Comparison of ENCODE assay signal across 8 cellular contexts in genomic region chr1:224852901-224853568, GRCh38.
DNase-seq lines count a peak whose midpoint lies in the region; ATAC-seq and TF ChIP-seq lines count a peak whose summit lies in the region.

No MANE protein-coding gene starts in this region.

- no peaks in the 10 kb centered on the region for H3K36me3 ChIP-seq in Panc1 (ENCODE audit: control insufficient read depth, insufficient read depth, low read length)
- H3K36me3 ChIP-seq in esophagus muscularis mucosa = no peaks in the 10 kb centered on the region
- no peaks in the 10 kb centered on the region for H3K36me3 ChIP-seq in parathyroid adenoma (ENCODE audit: control insufficient read depth, insufficient read depth, low read length)

- no peak overlapping the region for H3K9ac ChIP-seq in parathyroid adenoma

- H3K79me2 ChIP-seq in parathyroid adenoma = no peaks in the 10 kb centered on the region

- no peaks in the 10 kb centered on the region for H3K27me3 ChIP-seq in CD4-positive, alpha-beta T cell (ENCODE audit: control insufficient read depth, insufficient read depth, low read length)
- H3K27me3 ChIP-seq in HL-60 (ENCODE audit: insufficient read depth, poor library complexity, severe bottlenecking) (no peaks in the 10 kb centered on the region), Panc1 (ENCODE audit: control insufficient read depth, insufficient read depth, low read length) (no peaks in the 10 kb centered on the region), esophagus muscularis mucosa (no peaks in the 10 kb centered on the region), parathyroid adenoma (ENCODE audit: control insufficient read depth, insufficient read depth, low read length) (no peaks in the 10 kb centered on the region)

- intact Hi-C loops in CD4-positive, alpha-beta T cell (cut with DNase I, micrococcal nuclease) = no loop called here
- intact Hi-C loops in Panc1 (cut with micrococcal nuclease; ENCODE audit: unreplicated experiment) (loop anchor here (1.0 to 5.0 kb wide), 3 partner anchors 146 to 339 kb away; no protein-coding TSS in a partner anchor), esophagus muscularis mucosa (cut with DNase I) (loop anchor here (2.0 kb wide), 1 partner anchor 208 kb away; no protein-coding TSS in a partner anchor)

- H3K36me3 Mint-ChIP-seq in CD4-positive, alpha-beta T cell (ENCODE audit: low read depth) = no peaks in the 10 kb centered on the region
- no peaks in the 10 kb centered on the region for H3K36me3 Mint-ChIP-seq in activated CD8-positive, alpha-beta memory T cell treated with anti-CD3 and anti-CD28 coated beads, Interleukin-2, amount 10 ng/mL, durations not matched to agents 7 days and 5 days

- no peak overlapping the region for H2AFZ ChIP-seq in parathyroid adenoma

- H3K4me1 ChIP-seq in Panc1 (ENCODE audit: control insufficient read depth, insufficient read depth, low read length) (no peaks in the 10 kb centered on the region), esophagus muscularis mucosa (no peaks in the 10 kb centered on the region), parathyroid adenoma (no peaks in the 10 kb centered on the region)

- H3K9me3 Mint-ChIP-seq in CD4-positive, alpha-beta T cell = no peaks in the 10 kb centered on the region
- H3K9me3 Mint-ChIP-seq in activated CD8-positive, alpha-beta memory T cell treated with anti-CD3 and anti-CD28 coated beads, Interleukin-2, amount 10 ng/mL, durations not matched to agents 7 days and 5 days (ENCODE audit: low read depth) = no peaks in the 10 kb centered on the region

- TF ChIP-seq POLR2A in esophagus muscularis mucosa (IDR thresholded peaks at IDR 0.05; ENCODE audit: low read depth) = no peak

- no peaks in the 10 kb centered on the region for H3K9me3 ChIP-seq in CD4-positive, alpha-beta T cell (ENCODE audit: control insufficient read depth, low read length)
- H3K9me3 ChIP-seq in Panc1 (ENCODE audit: control insufficient read depth, insufficient read depth, low read depth, low read length) = no peaks in the 10 kb centered on the region
- H3K9me3 ChIP-seq in esophagus muscularis mucosa = no peaks in the 10 kb centered on the region
- H3K9me3 ChIP-seq in parathyroid adenoma (ENCODE audit: control insufficient read depth, low read length) = no peaks in the 10 kb centered on the region

- H3K4me3 ChIP-seq in HL-60 (replicated peaks; ENCODE audit: insufficient read depth, low read length) (no peak overlapping the region), Panc1 (ENCODE audit: low read depth in 2 of 2, low read length in 2 of 2) (no peak overlapping the region), esophagus muscularis mucosa (no peak overlapping the region), parathyroid adenoma (ENCODE audit: low read depth, low read length) (no peak overlapping the region)

- no peak overlapping the region for H3K4me2 ChIP-seq in parathyroid adenoma (ENCODE audit: low read length)

- POLR2A ChIA-PET in CD4-positive, alpha-beta T cell (lab: Charles Lee) = interaction anchor here (0.6 kb wide), 1 partner anchor 292 kb away, joined by 3 read pairs; no protein-coding TSS in a partner anchor
- POLR2A ChIA-PET in Panc1 (lab: Charles Lee) = no interaction called here

- no peaks in the 10 kb centered on the region for H3K4me1 Mint-ChIP-seq in CD4-positive, alpha-beta T cell (ENCODE audit: low read depth)
- no peaks in the 10 kb centered on the region for H3K4me1 Mint-ChIP-seq in activated CD8-positive, alpha-beta memory T cell treated with anti-CD3 and anti-CD28 coated beads, Interleukin-2, amount 10 ng/mL, durations not matched to agents 7 days and 5 days

- no peak overlapping the region for H3K27ac Mint-ChIP-seq in CD4-positive, alpha-beta T cell
- H3K27ac Mint-ChIP-seq in activated CD8-positive, alpha-beta memory T cell treated with anti-CD3 and anti-CD28 coated beads, Interleukin-2, amount 10 ng/mL, durations not matched to agents 7 days and 5 days = no peak overlapping the region

- WGBS in esophagus muscularis mucosa = 38% methylated on average over 13 of the region's 13 CpGs

- H3K27ac ChIP-seq in CD4-positive, alpha-beta T cell (ENCODE audit: low read depth, low read length) = no peak overlapping the region
- H3K27ac ChIP-seq in HL-60 (replicated peaks) (no peak overlapping the region), Panc1 (ENCODE audit: low read length) (no peak overlapping the region), esophagus muscularis mucosa (replicated peaks in 1 of 4) (no peak overlapping the region), parathyroid adenoma (no peak overlapping the region)

- in situ Hi-C loops in Panc1 (cut with HindIII; ENCODE audit: low pct_unique_long_range_greater_than_20kb, low sequenced_read_pairs) = no loop called here

- no peak for DNase-seq in CD4-positive, alpha-beta T cell
- DNase-seq in HL-60 (ENCODE audit: low read depth in 1 of 2, low spot score in 1 of 2) (peak; percentile 11 to 18), Panc1 (ENCODE audit: low read depth, low spot score) (peak; percentile 53), esophagus muscularis mucosa (ENCODE audit: extremely low spot score) (no peak)
- no peak for DNase-seq in activated CD8-positive, alpha-beta memory T cell treated with anti-CD3 and anti-CD28 coated beads, Interleukin-2, amount 10 ng/mL, durations not matched to agents 7 days and 5 days
- no peak for DNase-seq in activated CD4-positive, CD25-positive, alpha-beta regulatory T cell treated with anti-CD3 and anti-CD28 coated beads, Interleukin-2, amount 50 U/mL, for 72 hours

- CTCF ChIA-PET in CD4-positive, alpha-beta T cell (lab: Charles Lee) = no interaction called here
- CTCF ChIA-PET in Panc1 (lab: Charles Lee) = interaction anchor here (1.4 kb wide), 1 partner anchor 339 kb away, joined by 6 read pairs; no protein-coding TSS in a partner anchor
- CTCF ChIA-PET in activated CD8-positive, alpha-beta memory T cell treated with anti-CD3 and anti-CD28 coated beads, Interleukin-2, amount 10 ng/mL, durations not matched to agents 7 days and 5 days (lab: Charles Lee) = interaction anchor here (1.1 to 7.5 kb wide), 6 partner anchors 10 to 394 kb away, joined by 3 to 109 read pairs (median 8); no protein-coding TSS in a partner anchor

- peak; percentile 52 for TF ChIP-seq CTCF in CD4-positive, alpha-beta T cell (IDR thresholded peaks at IDR 0.05)
- TF ChIP-seq CTCF in HL-60 (IDR thresholded peaks at IDR 0.05; ENCODE audit: insufficient read depth, low read length) = peak; percentile 53
- peak; percentile 85 for TF ChIP-seq CTCF in Panc1 (IDR thresholded peaks at IDR 0.05)
- peak; percentile 72 to 86 (median 78) for TF ChIP-seq CTCF in esophagus muscularis mucosa (IDR thresholded peaks at IDR 0.05)
- TF ChIP-seq CTCF in parathyroid adenoma (IDR thresholded peaks at IDR 0.05) = peak; percentile 36

- H3K4me3 Mint-ChIP-seq in CD4-positive, alpha-beta T cell = no peak overlapping the region
- H3K4me3 Mint-ChIP-seq in activated CD8-positive, alpha-beta memory T cell treated with anti-CD3 and anti-CD28 coated beads, Interleukin-2, amount 10 ng/mL, durations not matched to agents 7 days and 5 days = no peak overlapping the region

- peaks cover 10% of the 10 kb centered on the region for H3K27me3 Mint-ChIP-seq in CD4-positive, alpha-beta T cell
- H3K27me3 Mint-ChIP-seq in activated CD8-positive, alpha-beta memory T cell treated with anti-CD3 and anti-CD28 coated beads, Interleukin-2, amount 10 ng/mL, durations not matched to agents 7 days and 5 days = peaks cover 13% of the 10 kb centered on the region

- no TSS peak for BruUV-seq in Panc1 (replicated peaks; lab: Mats Ljungman, UMichigan)

- ATAC-seq in CD4-positive, alpha-beta T cell (ENCODE audit: poor library complexity) = no peak
- peak; percentile 62; the same call in 1 of the 2 replicates for ATAC-seq in Panc1
- no peak for ATAC-seq in activated CD8-positive, alpha-beta memory T cell treated with anti-CD3 and anti-CD28 coated beads, Interleukin-2, amount 10 ng/mL, durations not matched to agents 7 days and 5 days
- ATAC-seq in HG03196 (IDR thresholded peaks at IDR 0.05; ENCODE audit: unreplicated experiment) = no peak

- no peak for TF ChIP-seq EP300 in esophagus muscularis mucosa (IDR thresholded peaks at IDR 0.05)

Comparison
In these comparisons a context has a peak if more than half of its experiments do, and no peak if none do; other contexts are left out.
1. DNase-seq: peak in HL-60 (2 of 2) and Panc1 (single experiment); none in CD4-positive, alpha-beta T cell (0 of 10), esophagus muscularis mucosa (single experiment), activated CD8-positive, alpha-beta memory T cell treated with anti-CD3 and anti-CD28 coated beads, Interleukin-2, amount 10 ng/mL, durations not matched to agents 7 days and 5 days (single experiment) and activated CD4-positive, CD25-positive, alpha-beta regulatory T cell treated with anti-CD3 and anti-CD28 coated beads, Interleukin-2, amount 50 U/mL, for 72 hours (single experiment).
2. intact Hi-C loops: an anchor here in Panc1 (1.0 to 5.0 kb wide) and esophagus muscularis mucosa (2.0 kb wide); none called in CD4-positive, alpha-beta T cell.
3. Peak in every context shown above with its lines, with median percentiles within 50 percentile points of each other: CTCF ChIP-seq.